18 cellular contexts compared by ENCODE assay signal in the genomic region with DNA sequence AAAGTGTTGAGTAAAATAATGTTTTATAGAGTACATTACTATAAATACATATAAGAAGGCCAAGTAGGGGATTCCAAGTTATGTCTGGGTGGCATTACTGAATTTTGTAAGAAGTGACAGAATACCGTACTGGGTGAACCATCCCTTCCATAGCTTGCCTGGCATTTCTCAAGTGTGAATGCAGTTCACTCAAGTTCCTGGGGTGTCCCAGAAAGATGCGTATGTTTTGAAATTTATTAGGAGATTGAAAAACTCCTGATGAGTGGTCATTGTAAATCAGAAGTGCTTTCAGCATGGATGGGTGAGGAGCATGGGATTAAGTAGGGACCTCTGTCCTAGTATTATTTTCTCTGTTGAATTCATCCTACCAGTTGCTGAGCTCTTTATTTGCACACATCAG.
DNase-seq lines count a peak whose midpoint lies in the region; FAIRE-seq and TF ChIP-seq lines count a peak whose summit lies in the region.
"Had no signal": no experiment of that assay in that cellular context is flagged by ENCODE, and none has a peak within 500 bp of the region (broad histone marks: within the 10 kb centered on the region; RNA-seq: fewer than 3 reads in every experiment).

No MANE protein-coding gene starts in this region.

- H3K4me1 ChIP-seq in DOHH2 (ENCODE audit: control insufficient read depth, low read length): peaks cover 25% of the 10 kb centered on the region
- peaks cover 17% of the 10 kb centered on the region for H3K4me1 ChIP-seq in endothelial cell of umbilical vein (ENCODE audit: control insufficient read depth, extremely low read depth, insufficient read depth, low read length)
- H3K4me1 ChIP-seq in smooth muscle cell (ENCODE audit: low read depth): no peaks in the 10 kb centered on the region

- POLR2A ChIA-PET in endothelial cell of umbilical vein (lab: Charles Lee): no interaction called here

- intact Hi-C loops in endothelial cell of umbilical vein (cut with micrococcal nuclease): no loop called here

- dilution Hi-C loops in endothelial cell of umbilical vein (cut with MboI; ENCODE audit: extremely low pct_ligation_motif_present, low sequenced_read_pairs): no loop called here

- H3F3A ChIP-seq in DOHH2 (ENCODE audit: control insufficient read depth, insufficient read depth): no peaks in the 10 kb centered on the region
- peaks cover 24% of the 10 kb centered on the region for H3F3A ChIP-seq in smooth muscle cell (ENCODE audit: low read depth)

- CTCF ChIA-PET in endothelial cell of umbilical vein (lab: Charles Lee): interaction anchor here (0.8 to 2.7 kb wide), 7 partner anchors 10 to 502 kb away, joined by 3 to 12 read pairs (median 4); no protein-coding TSS in a partner anchor

- no peaks in the 10 kb centered on the region for H3K9me2 ChIP-seq in DOHH2 (replicated peaks; ENCODE audit: control insufficient read depth, low read length)

- no TSS peak for BruUV-seq in endothelial cell of umbilical vein (replicated peaks; lab: Mats Ljungman, UMichigan)

- H3K27ac ChIP-seq in DOHH2 (ENCODE audit: low read depth, low read length) (no peak overlapping the region), endothelial cell of umbilical vein (ENCODE audit: insufficient read depth, low read depth, low read length) (no peak overlapping the region), smooth muscle cell (ENCODE audit: low read depth) (peak overlapping the region; percentile 84)

- no peak for FAIRE-seq in endothelial cell of umbilical vein (lab: Jason Lieb, UNC)
- FAIRE-seq: colon, frontal cortex, G401.6 had no signal

- no peak overlapping the region for H3K9ac ChIP-seq in endothelial cell of umbilical vein (replicated peaks; ENCODE audit: extremely low read depth, insufficient read depth, low read length)
- peak overlapping the region; percentile 5 for H3K9ac ChIP-seq in smooth muscle cell (ENCODE audit: low read depth)

- H3K9me1 ChIP-seq in endothelial cell of umbilical vein (replicated peaks; ENCODE audit: control insufficient read depth, extremely low read depth, insufficient read depth, low read length): no peaks in the 10 kb centered on the region

- H4K20me1 ChIP-seq in DOHH2 (ENCODE audit: control insufficient read depth, insufficient read depth, low read depth, low read length) (no peaks in the 10 kb centered on the region), endothelial cell of umbilical vein (replicated peaks; ENCODE audit: control insufficient read depth, extremely low read depth, insufficient read depth, low read length) (no peaks in the 10 kb centered on the region), smooth muscle cell (ENCODE audit: low read depth) (no peaks in the 10 kb centered on the region)

- no peaks in the 10 kb centered on the region for H3K27me3 ChIP-seq in DOHH2 (ENCODE audit: control insufficient read depth, low read length)
- H3K27me3 ChIP-seq in endothelial cell of umbilical vein (ENCODE audit: control insufficient read depth in 2 of 2, insufficient read depth in 2 of 2, low read length in 2 of 2): no peaks in the 10 kb centered on the region
- H3K27me3 ChIP-seq in smooth muscle cell (ENCODE audit: low read depth): no peaks in the 10 kb centered on the region

- H3K4me3 ChIP-seq in DOHH2 (ENCODE audit: low read length) (no peak overlapping the region), endothelial cell of umbilical vein (replicated peaks in 1 of 3; ENCODE audit: insufficient read depth in 1 of 3, low read depth in 1 of 3, low read length in 3 of 3) (no peak overlapping the region), smooth muscle cell (no peak overlapping the region)

- H3K79me2 ChIP-seq in DOHH2 (ENCODE audit: control insufficient read depth, low read length) (no peaks in the 10 kb centered on the region), endothelial cell of umbilical vein (ENCODE audit: control insufficient read depth, insufficient read depth, low read length) (no peaks in the 10 kb centered on the region), smooth muscle cell (ENCODE audit: low read depth) (no peaks in the 10 kb centered on the region)

- peak overlapping the region; percentile 56; the same call in 1 of the 2 replicates for H3K4me2 ChIP-seq in DOHH2 (ENCODE audit: low read length)
- peak overlapping the region; percentile 59 for H3K4me2 ChIP-seq in endothelial cell of umbilical vein (ENCODE audit: insufficient read depth, low read length)
- peak overlapping the region; percentile 23 for H3K4me2 ChIP-seq in smooth muscle cell

- no peak overlapping the region for H2AFZ ChIP-seq in endothelial cell of umbilical vein (ENCODE audit: low read depth, low read length)
- H2AFZ ChIP-seq in smooth muscle cell (ENCODE audit: low read depth): no peak overlapping the region

- no peak for TF ChIP-seq CTCF in DOHH2 (IDR thresholded peaks at IDR 0.05; ENCODE audit: low read depth, low read length, poor library complexity, severe bottlenecking)
- no peak for TF ChIP-seq CTCF in endothelial cell of umbilical vein (IDR thresholded peaks at IDR 0.05; ENCODE audit: extremely low read depth in 1 of 2, insufficient read depth in 1 of 2, low read depth in 1 of 2, low read length in 2 of 2)
- no peak for TF ChIP-seq CTCF in smooth muscle cell (IDR thresholded peaks at IDR 0.05; ENCODE audit: borderline replicate concordance, insufficient read depth, poor library complexity, severe bottlenecking)

- no peak for TF ChIP-seq POLR2A in endothelial cell of umbilical vein (IDR thresholded peaks at IDR 0.05; ENCODE audit: low read depth, low read length)

- no peaks in the 10 kb centered on the region for H3K36me3 ChIP-seq in DOHH2 (ENCODE audit: control insufficient read depth, low read length)
- H3K36me3 ChIP-seq in endothelial cell of umbilical vein (ENCODE audit: control insufficient read depth in 2 of 2, extremely low read depth in 1 of 2, insufficient read depth in 2 of 2, low read length in 2 of 2): no peaks in the 10 kb centered on the region
- H3K36me3 ChIP-seq in smooth muscle cell (ENCODE audit: low read depth): no peaks in the 10 kb centered on the region

- DNase-seq in M059J (ENCODE audit: low read depth) (peak; percentile 12), endothelial cell of umbilical vein (ENCODE audit: low read depth, low spot score) (no peak), smooth muscle cell (lab: John Stamatoyannopoulos, UW; ENCODE audit: unreplicated experiment) (no peak), AG20443 (ENCODE audit: low spot score) (no peak), hepatic stellate cell (ENCODE audit: low spot score) (no peak), activated gamma-delta T cell treated with Interleukin-2 at 50 U/mL for 16 hours (no peak)
- DNase-seq in activated naive CD4-positive, alpha-beta T cell treated with anti-CD3 and anti-CD28 coated beads, Interleukin-2, amount 50 U/mL, for 16 hours: no peak
- DNase-seq: activated CD4-positive, alpha-beta memory T cell treated with anti-CD3 and anti-CD28 coated beads for 36 hours; activated naive CD4-positive, alpha-beta T cell treated with Interleukin-2 at 50 U/mL for 16 hours; MM.1S; NCI-H1694 treated with DMSO at 0.1 percent for 48 hours; NCI-H345; occipital lobe; T-cell had no signal

- H3K9me3 ChIP-seq in DOHH2 (ENCODE audit: control insufficient read depth, insufficient read depth, low read length) (no peaks in the 10 kb centered on the region), endothelial cell of umbilical vein (replicated peaks; ENCODE audit: control insufficient read depth, insufficient read depth, low read length) (no peaks in the 10 kb centered on the region), smooth muscle cell (replicated peaks; ENCODE audit: low read depth) (no peaks in the 10 kb centered on the region)

- 52% methylated on average over 2 of the region's 2 CpGs for WGBS in smooth muscle cell (ENCODE audit: low lambda C conversion rate)

TF ChIP-seq in endothelial cell of umbilical vein, 7 proteins besides CTCF, POLR2A, EP300 and RAD21:
- TF ChIP-seq EZH2 (IDR thresholded peaks at IDR 0.05; ENCODE audit: borderline replicate concordance, low read depth, low read length, severe bottlenecking) (no peak), GATA2 (IDR thresholded peaks at IDR 0.05; ENCODE audit: insufficient read depth, insufficient read length, low read depth, low read length) (no peak), POLR2AphosphoS5 (IDR thresholded peaks at IDR 0.05; ENCODE audit: insufficient read depth, low read depth, low read length) (no peak), JUN (IDR thresholded peaks at IDR 0.05; ENCODE audit: borderline replicate concordance, insufficient read depth, insufficient read length, low read depth) (no peak), MYC (IDR thresholded peaks at IDR 0.05; ENCODE audit: low read depth, low read length) (no peak), FOS (IDR thresholded peaks at IDR 0.05; ENCODE audit: borderline replicate concordance, insufficient read depth, low read length) (no peak)
- TF ChIP-seq, protein P1, sequence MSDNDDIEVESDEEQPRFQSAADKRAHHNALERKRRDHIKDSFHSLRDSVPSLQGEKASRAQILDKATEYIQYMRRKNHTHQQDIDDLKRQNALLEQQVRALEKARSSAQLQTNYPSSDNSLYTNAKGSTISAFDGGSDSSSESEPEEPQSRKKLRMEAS (IDR thresholded peaks at IDR 0.05; ENCODE audit: insufficient read depth, insufficient read length): no peak
